Comparison of ENCODE assay signal across 25 cellular contexts in genomic region chr12:92369643-92370042, GRCh38.
A peak's percentile ranks its signal among the peaks of the same experiment; 100 is the strongest.
DNase-seq lines count a peak whose midpoint lies in the region; ATAC-seq, FAIRE-seq and TF ChIP-seq lines count a peak whose summit lies in the region.
"Had no signal": no experiment of that assay in that cellular context is flagged by ENCODE, and none has a peak within 500 bp of the region (broad histone marks: within the 10 kb centered on the region; RNA-seq: fewer than 3 reads in every experiment).

No MANE protein-coding gene starts in this region.

- H3K4me3 ChIP-seq in mammary epithelial cell (replicated peaks in 1 of 3; ENCODE audit: insufficient read depth in 1 of 3, low read depth in 2 of 3, low read length in 3 of 3) (no peak overlapping the region), kidney epithelial cell (ENCODE audit: low read depth, low read length) (no peak overlapping the region), neuronal stem cell (ENCODE audit: low read length in 2 of 2) (no peak overlapping the region), SJCRH30 (no peak overlapping the region)
- H3K4me3 ChIP-seq: sigmoid colon, SK-N-MC, testis had no signal

- no peak overlapping the region for H4K8ac ChIP-seq in neuronal stem cell (ENCODE audit: low read depth, low read length)

- no peak for FAIRE-seq in HTR-8/SVneo (lab: Jason Lieb, UNC)

- H3K27me3 ChIP-seq in mammary epithelial cell (ENCODE audit: insufficient read depth, low read length) (no peaks in the 10 kb centered on the region), kidney epithelial cell (ENCODE audit: control insufficient read depth, insufficient read depth, low read length) (no peaks in the 10 kb centered on the region), neuronal stem cell (ENCODE audit: control insufficient read depth in 3 of 3, insufficient read depth in 3 of 3, low read depth in 1 of 3, low read length in 3 of 3) (no peaks in the 10 kb centered on the region), SJCRH30 (no peaks in the 10 kb centered on the region)
- H3K27me3 ChIP-seq: sigmoid colon, testis had no signal

- H4K20me1 ChIP-seq in mammary epithelial cell (ENCODE audit: insufficient read depth, low read length) = no peaks in the 10 kb centered on the region

- DNase-seq in Daoy (ENCODE audit: low read depth) (peak; percentile 42), HTR-8/SVneo (ENCODE audit: insufficient read length, low spot score) (peak; percentile 37), mammary epithelial cell (peak; percentile 90), kidney epithelial cell (ENCODE audit: low read depth) (peak; percentile 10), neuronal stem cell (ENCODE audit: low spot score) (no peak), SJCRH30 (no peak), NCI-H774 (lab: John Stamatoyannopoulos, UW) (no peak)
- DNase-seq: activated CD4-positive, alpha-beta T cell treated with anti-CD3 and anti-CD28 coated beads, Interleukin-2, amount 50 U/mL, for 48 hours; activated naive CD8-positive, alpha-beta T cell treated with anti-CD3 and anti-CD28 coated beads for 36 hours; activated T-cell treated with anti-CD3 and anti-CD28 coated beads, Interleukin-2, amount 50 U/mL, for 72 hours; C1 segment of cervical spinal cord; caudate nucleus; DND-41; effector memory CD4-positive, alpha-beta T cell; immature natural killer cell; midbrain; NCI-H1105; NCI-H2171 treated with DMSO at 0.1 percent for 48 hours; sigmoid colon; stimulated activated CD4-positive, alpha-beta T cell treated with anti-CD3 and anti-CD28 coated beads, Interleukin-2, amount 100 ng/mL, for 48 hours; testis had no signal

- intact Hi-C loops in mammary epithelial cell (cut with micrococcal nuclease) = no loop called here

- no peak overlapping the region for H3K14ac ChIP-seq in neuronal stem cell (ENCODE audit: low read length)

- H3K9ac ChIP-seq in mammary epithelial cell (ENCODE audit: insufficient read depth, low read length) (no peak overlapping the region), neuronal stem cell (ENCODE audit: low read depth, low read length, poor library complexity) (no peak overlapping the region)

- H2AFZ ChIP-seq in mammary epithelial cell (ENCODE audit: low read depth, low read length) (no peak overlapping the region), neuronal stem cell (ENCODE audit: low read length) (no peak overlapping the region)

- no peak overlapping the region for H3K23ac ChIP-seq in neuronal stem cell (ENCODE audit: low read depth, low read length, poor library complexity)

- H3K4me1 ChIP-seq in mammary epithelial cell (ENCODE audit: insufficient read depth, low read length) (peaks cover 21% of the 10 kb centered on the region), neuronal stem cell (ENCODE audit: control insufficient read depth in 2 of 2, insufficient read depth in 1 of 2, low read depth in 1 of 2, low read length in 2 of 2) (peaks cover 0 to 1% of the 10 kb centered on the region in 2 donors), SJCRH30 (peaks cover 26% of the 10 kb centered on the region)
- H3K4me1 ChIP-seq: sigmoid colon, testis had no signal

- CTCF ChIA-PET in mammary epithelial cell (lab: Charles Lee; ENCODE audit: low non-redundant PET) = no interaction called here

- dilution Hi-C loops in mammary epithelial cell (cut with HindIII; ENCODE audit: low sequenced_read_pairs) = no loop called here

- TF ChIP-seq CTCF in mammary epithelial cell (conservative IDR thresholded peaks at IDR 0.05 in 1 of 2, IDR thresholded peaks at IDR 0.05 in 1 of 2; ENCODE audit: extremely low read depth in 1 of 2, insufficient read depth in 1 of 2, low read depth in 1 of 2, low read length in 2 of 2) (no peak), kidney epithelial cell (IDR thresholded peaks at IDR 0.05; ENCODE audit: insufficient read depth, low read length, poor library complexity, severe bottlenecking) (no peak)

- H3K27ac ChIP-seq in mammary epithelial cell (ENCODE audit: insufficient read depth, low read depth, low read length) = peak overlapping the region; percentile 73
- H3K27ac ChIP-seq in neuronal stem cell (replicated peaks; ENCODE audit: low read length) = no peak overlapping the region
- H3K27ac ChIP-seq in SJCRH30 = no peak overlapping the region
- H3K27ac ChIP-seq: neutrophil, sigmoid colon, SK-N-MC, testis had no signal

- no TSS peak for BruUV-seq in mammary epithelial cell (replicated peaks; lab: Mats Ljungman, UMichigan)

- WGBS in mammary epithelial cell (ENCODE audit: low coverage, missing lambda C conversion rate) = 31% methylated on average over 2 of the region's 2 CpGs
- no CpG with 5 or more reads among the region's 2 CpGs for WGBS in neuronal stem cell (ENCODE audit: extremely low coverage in 2 of 2, insufficient read length in 2 of 2, insufficient replicate concordance in 1 of 2), 2 donors

- H2BK120ac ChIP-seq in neuronal stem cell (ENCODE audit: low read depth, low read length) = no peak overlapping the region

- in situ Hi-C loops in mammary epithelial cell (cut with MboI; ENCODE audit: low sequenced_read_pairs in 2 of 2) = no loop called here

- no peak overlapping the region for H3K4ac ChIP-seq in neuronal stem cell (ENCODE audit: low read length)

- no peak overlapping the region for H2BK5ac ChIP-seq in neuronal stem cell (ENCODE audit: low read length)

- H3K9me3 ChIP-seq in mammary epithelial cell (replicated peaks; ENCODE audit: insufficient read depth, low read length) (no peaks in the 10 kb centered on the region), neuronal stem cell (replicated peaks in 1 of 2; ENCODE audit: control insufficient read depth in 2 of 2, insufficient read depth in 1 of 2, low read depth in 1 of 2, low read length in 2 of 2) (no peaks in the 10 kb centered on the region), SJCRH30 (replicated peaks) (no peaks in the 10 kb centered on the region)
- H3K9me3 ChIP-seq: neutrophil, sigmoid colon, testis had no signal

- no peak overlapping the region for H4K91ac ChIP-seq in neuronal stem cell (ENCODE audit: low read depth, low read length, poor library complexity)

- no peak for ATAC-seq in HG03571 (IDR thresholded peaks at IDR 0.05; ENCODE audit: unreplicated experiment)
- ATAC-seq: activated T-cell treated with anti-CD3 and anti-CD28 coated beads, Interleukin-2, amount 50 U/mL, for 72 hours; HCT116 had no signal

- H3K4me2 ChIP-seq in mammary epithelial cell (ENCODE audit: insufficient read depth, low read depth, low read length) = peak overlapping the region; percentile 43
- no peak overlapping the region for H3K4me2 ChIP-seq in neuronal stem cell (ENCODE audit: insufficient read depth, low read length, poor library complexity, severe bottlenecking)

- no peaks in the 10 kb centered on the region for H3K36me3 ChIP-seq in mammary epithelial cell (ENCODE audit: insufficient read depth, low read length)
- no peaks in the 10 kb centered on the region for H3K36me3 ChIP-seq in kidney epithelial cell (ENCODE audit: control insufficient read depth, insufficient read depth, low read length)
- no peaks in the 10 kb centered on the region for H3K36me3 ChIP-seq in neuronal stem cell (replicated peaks in 1 of 2; ENCODE audit: control insufficient read depth in 2 of 2, insufficient read depth in 2 of 2, low read length in 2 of 2)
- H3K36me3 ChIP-seq in SJCRH30 = no peaks in the 10 kb centered on the region
- H3K36me3 ChIP-seq: neutrophil, sigmoid colon had no signal

- H3K79me2 ChIP-seq in mammary epithelial cell (ENCODE audit: insufficient read depth, low read length) = no peaks in the 10 kb centered on the region

- no peak overlapping the region for H2BK15ac ChIP-seq in neuronal stem cell (ENCODE audit: low read length)

- no peak overlapping the region for H3K18ac ChIP-seq in neuronal stem cell (ENCODE audit: low read length)

- no peaks in the 10 kb centered on the region for H3K79me1 ChIP-seq in neuronal stem cell (ENCODE audit: low read depth, low read length)

- no peak overlapping the region for H2BK12ac ChIP-seq in neuronal stem cell (ENCODE audit: low read length)

- H2AK5ac ChIP-seq in neuronal stem cell (ENCODE audit: low read depth, low read length) = no peak overlapping the region

Comparison
In these comparisons a context has a peak if more than half of its experiments do, and no peak if none do; other contexts are left out.
1. DNase-seq: peak in Daoy (single experiment), HTR-8/SVneo (single experiment), mammary epithelial cell (single experiment) and kidney epithelial cell (single experiment); none in neuronal stem cell (single experiment), SJCRH30 (0 of 2) and NCI-H774 (single experiment).